Comparison of ENCODE assay signal across 11 cellular contexts in the genomic region with DNA sequence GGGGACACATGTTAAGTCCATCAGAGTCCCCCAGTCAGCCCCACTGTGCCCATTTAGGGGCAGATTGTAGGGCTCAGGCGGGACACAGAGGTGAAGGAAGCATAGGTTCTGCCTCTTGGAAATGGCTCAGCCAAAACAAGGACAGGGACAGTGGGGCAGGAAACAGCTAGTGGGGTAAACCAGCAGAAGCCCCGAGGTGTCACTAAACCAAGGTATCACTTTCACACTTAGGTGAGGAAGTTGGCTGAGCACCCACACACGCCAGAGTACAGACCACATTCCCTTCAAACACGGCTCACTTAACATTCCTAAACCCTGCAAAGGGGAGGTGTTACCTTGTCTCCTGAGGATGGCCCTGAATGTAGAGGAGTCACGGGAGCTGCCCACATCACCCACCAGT. TPM values are rescaled to one million over a fixed set of nuclear protein-coding genes. Genes with fewer than 3 reads are reported as not detected.
"Had no signal": no experiment of that assay in that cellular context is flagged by ENCODE, and none has a peak within 500 bp of the region (broad histone marks: within the 10 kb centered on the region; RNA-seq: fewer than 3 reads in every experiment).

No MANE protein-coding gene starts in this region.

RNA-seq across cellular contexts. Expression of gene NUTM2F, which starts 12.2 kb away (rescaled TPM):
- total RNA-seq: aorta; cerebellum; foreskin keratinocyte; kidney epithelial cell; left ventricle myocardium inferior; mucosa of descending colon; naive thymus-derived CD4-positive, alpha-beta T cell; pancreas; sciatic nerve; thoracic aorta; upper lobe of right lung had no signal
